Comparison of ENCODE assay signal across 10 cellular contexts in genomic region chr5:80193421-80193820, GRCh38.
DNase-seq lines count a peak whose midpoint lies in the region; ATAC-seq, FAIRE-seq and TF ChIP-seq lines count a peak whose summit lies in the region.
"Had no signal": no experiment of that assay in that cellular context is flagged by ENCODE, and none has a peak within 500 bp of the region (broad histone marks: within the 10 kb centered on the region; RNA-seq: fewer than 3 reads in every experiment).

No MANE protein-coding gene starts in this region.

- TF ChIP-seq POLR2A in vagina (IDR thresholded peaks at IDR 0.05), result no peak

- peak overlapping the region; percentile 85 for H3K27ac Mint-ChIP-seq in stimulated activated naive CD8-positive, alpha-beta T cell treated with anti-CD3 and anti-CD28 coated beads, Interleukin-15, Interleukin-2, amounts not matched to agents 100 ng/mL and 50 ng/mL, for 24 hours
- peak overlapping the region; percentile 92 for H3K27ac Mint-ChIP-seq in astrocyte (ENCODE audit: unreplicated experiment)

- H3K4me1 ChIP-seq in astrocyte (ENCODE audit: insufficient read depth, low read length) (peaks cover 17% of the 10 kb centered on the region), mesodermal cell (ENCODE audit: control insufficient read depth, insufficient read depth, low read length, poor library complexity, severe bottlenecking) (peaks cover 30% of the 10 kb centered on the region), vagina (peaks cover 53% of the 10 kb centered on the region), BE2C (peaks cover 20% of the 10 kb centered on the region)

- H3K4me3 Mint-ChIP-seq in stimulated activated naive CD8-positive, alpha-beta T cell treated with anti-CD3 and anti-CD28 coated beads, Interleukin-15, Interleukin-2, amounts not matched to agents 100 ng/mL and 50 ng/mL, for 24 hours, result peak overlapping the region; percentile 83
- peak overlapping the region; percentile 62 for H3K4me3 Mint-ChIP-seq in astrocyte (ENCODE audit: unreplicated experiment)

- H3K36me3 ChIP-seq in astrocyte (ENCODE audit: insufficient read depth, low read length) (no peaks in the 10 kb centered on the region), mesodermal cell (ENCODE audit: control insufficient read depth, insufficient read depth, low read length) (no peaks in the 10 kb centered on the region), vagina (peaks cover 0 to 4% of the 10 kb centered on the region in 2 donors), BE2C (no peaks in the 10 kb centered on the region)

- H3K9me3 Mint-ChIP-seq in stimulated activated naive CD8-positive, alpha-beta T cell treated with anti-CD3 and anti-CD28 coated beads, Interleukin-15, Interleukin-2, amounts not matched to agents 100 ng/mL and 50 ng/mL, for 24 hours, result no peaks in the 10 kb centered on the region
- no peaks in the 10 kb centered on the region for H3K9me3 Mint-ChIP-seq in astrocyte (ENCODE audit: unreplicated experiment)

- DNase-seq in stimulated activated naive CD8-positive, alpha-beta T cell treated with anti-CD3 and anti-CD28 coated beads, Interleukin-15, Interleukin-2, amounts not matched to agents 100 U/mL and 50 U/mL, for 24 hours, result no peak
- DNase-seq in astrocyte (ENCODE audit: low read depth) (no peak), vagina (ENCODE audit: extremely low spot score in 2 of 2) (no peak), BE2C (no peak), DMS53 treated with DMSO at 0.1 percent for 48 hours (lab: John Stamatoyannopoulos, UW; ENCODE audit: unreplicated experiment) (no peak)

- no peak overlapping the region for H2AFZ ChIP-seq in astrocyte (ENCODE audit: low read depth, low read length)

- peaks cover 17% of the 10 kb centered on the region for H4K20me1 ChIP-seq in astrocyte (ENCODE audit: insufficient read depth, low read length)

- H3K9ac ChIP-seq in astrocyte (ENCODE audit: low read length), result no peak overlapping the region

- 46 to 54% methylated on average over 5 of the region's 7 CpGs for WGBS in mesodermal cell (ENCODE audit: insufficient coverage in 2 of 2), 2 experiments

- no peaks in the 10 kb centered on the region for H3K27me3 Mint-ChIP-seq in stimulated activated naive CD8-positive, alpha-beta T cell treated with anti-CD3 and anti-CD28 coated beads, Interleukin-15, Interleukin-2, amounts not matched to agents 100 ng/mL and 50 ng/mL, for 24 hours
- no peaks in the 10 kb centered on the region for H3K27me3 Mint-ChIP-seq in astrocyte (ENCODE audit: low read depth, unreplicated experiment)

- H3K4me3 ChIP-seq in astrocyte (ENCODE audit: insufficient read depth, low read depth, low read length) (no peak overlapping the region), mesodermal cell (ENCODE audit: extremely low read depth, insufficient read depth, low read length, poor library complexity, severe bottlenecking) (no peak overlapping the region), vagina (no peak overlapping the region), BE2C (ENCODE audit: low read depth, low read length) (no peak overlapping the region)

- peaks cover 10% of the 10 kb centered on the region for H3K36me3 Mint-ChIP-seq in stimulated activated naive CD8-positive, alpha-beta T cell treated with anti-CD3 and anti-CD28 coated beads, Interleukin-15, Interleukin-2, amounts not matched to agents 100 ng/mL and 50 ng/mL, for 24 hours (ENCODE audit: low read depth)
- peaks cover 2% of the 10 kb centered on the region for H3K36me3 Mint-ChIP-seq in astrocyte (ENCODE audit: low read depth, unreplicated experiment)

- H3K27ac ChIP-seq in astrocyte (ENCODE audit: low read depth, low read length), result no peak overlapping the region
- H3K27ac ChIP-seq in mesodermal cell (ENCODE audit: low read depth, low read length, severe bottlenecking), result peak overlapping the region; percentile 3
- H3K27ac ChIP-seq in vagina, result peak overlapping the region; percentile 34

- H3K4me1 Mint-ChIP-seq in stimulated activated naive CD8-positive, alpha-beta T cell treated with anti-CD3 and anti-CD28 coated beads, Interleukin-15, Interleukin-2, amounts not matched to agents 100 ng/mL and 50 ng/mL, for 24 hours (ENCODE audit: low read depth), result peaks cover 84% of the 10 kb centered on the region
- peaks cover 59% of the 10 kb centered on the region for H3K4me1 Mint-ChIP-seq in astrocyte (ENCODE audit: low read depth, unreplicated experiment)

- peak overlapping the region; percentile 68 for H3K4me2 ChIP-seq in astrocyte (ENCODE audit: low read length)

- ATAC-seq in stimulated activated naive CD8-positive, alpha-beta T cell treated with anti-CD3 and anti-CD28 coated beads, Interleukin-15, Interleukin-2, amounts not matched to agents 100 U/mL and 50 U/mL, for 24 hours, result no peak
- no peak for ATAC-seq in HG03571 (IDR thresholded peaks at IDR 0.05; ENCODE audit: unreplicated experiment)

- TF ChIP-seq CTCF in astrocyte (IDR thresholded peaks at IDR 0.05; ENCODE audit: insufficient read depth, low read depth, low read length) (no peak), vagina (IDR thresholded peaks at IDR 0.05) (no peak), BE2C (IDR thresholded peaks at IDR 0.05; ENCODE audit: low read depth, low read length) (no peak)

- FAIRE-seq in astrocyte (lab: Jason Lieb, UNC), result no peak
- FAIRE-seq: D721Med, urothelium cell line had no signal

- H3K9me3 ChIP-seq in astrocyte (ENCODE audit: insufficient read depth, low read depth, low read length) (no peaks in the 10 kb centered on the region), mesodermal cell (ENCODE audit: control insufficient read depth, low read length) (no peaks in the 10 kb centered on the region), vagina (no peaks in the 10 kb centered on the region), BE2C (no peaks in the 10 kb centered on the region)

- H3K27me3 ChIP-seq in astrocyte (ENCODE audit: insufficient read depth, low read length), result no peaks in the 10 kb centered on the region
- H3K27me3 ChIP-seq in vagina, result no peaks in the 10 kb centered on the region
- H3K27me3 ChIP-seq in BE2C, result no peaks in the 10 kb centered on the region

- intact Hi-C loops in vagina (cut with DNase I), result no loop called here

- H3K79me2 ChIP-seq in astrocyte (ENCODE audit: insufficient read depth, low read length), result peaks cover 52% of the 10 kb centered on the region
